In the genomic region with DNA sequence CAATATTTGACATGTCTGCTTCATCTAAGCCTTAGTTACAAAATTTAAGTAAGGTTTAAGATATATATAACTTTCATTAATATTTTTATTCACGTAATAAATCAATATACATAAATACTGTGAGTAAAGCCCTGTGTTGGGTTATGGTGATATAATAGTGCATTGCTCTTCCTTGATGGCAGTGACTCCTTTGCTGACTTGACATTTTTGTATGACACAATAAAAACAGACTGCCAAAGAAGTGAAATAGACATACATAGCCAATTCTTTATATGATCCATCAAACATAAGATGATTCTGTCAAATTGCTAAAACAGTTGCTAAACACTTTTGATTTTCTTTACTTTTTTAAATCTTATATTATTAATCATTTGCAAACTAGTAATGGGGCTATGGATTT, we compare ENCODE assay signal across 6 cellular contexts.
"Had no signal": no experiment of that assay in that cellular context is flagged by ENCODE, and none has a peak within 500 bp of the region (broad histone marks: within the 10 kb centered on the region; RNA-seq: fewer than 3 reads in every experiment).

No MANE protein-coding gene starts in this region.

- H3K4me3 ChIP-seq: GM23248 had no signal

- H3K27ac ChIP-seq: GM23248, HL-60 had no signal

- DNase-seq: GM23248, GOT3, H9, HCEC 1CT, KG1 had no signal

- H3K9ac ChIP-seq: GM23248 had no signal

- H2AFZ ChIP-seq: GM23248 had no signal
